Comparison of ENCODE assay signal across 8 cellular contexts in genomic region chr5:132426525-132427138, GRCh38. TPM values are rescaled to one million over a fixed set of nuclear protein-coding genes. Genes with fewer than 3 reads are reported as not detected.
DNase-seq lines count a peak whose midpoint lies in the region; ATAC-seq and TF ChIP-seq lines count a peak whose summit lies in the region.

No MANE protein-coding gene starts in this region.

- H3K4me1 ChIP-seq in psoas muscle, result peaks cover 81% of the 10 kb centered on the region

- no peaks in the 10 kb centered on the region for H3K27me3 ChIP-seq in psoas muscle (ENCODE audit: insufficient read depth in 3 of 3, low read length in 2 of 3)

- peak; percentile 39 for TF ChIP-seq CTCF in psoas muscle (IDR thresholded peaks at IDR 0.05)

- 31 to 38% (median 38%) methylated on average over 8 of the region's 8 CpGs for WGBS in psoas muscle, 3 donors

- peak overlapping the region; percentile 82 for H3K27ac ChIP-seq in psoas muscle

- no peaks in the 10 kb centered on the region for H3K9me3 ChIP-seq in psoas muscle

- peak; percentile 70 for DNase-seq in 8988T
- DNase-seq in RPMI7951 (ENCODE audit: low read depth), result peak; percentile 96
- DNase-seq in activated effector memory CD4-positive, alpha-beta T cell treated with Interleukin-2 at 50 U/mL for 16 hours, result peak; percentile 63
- DNase-seq in glomerular visceral epithelial cell (ENCODE audit: extremely low spot score), result peak; percentile 98
- DNase-seq in psoas muscle, result peak; percentile 90 to 92
- DNase-seq in NCI-H187 (lab: John Stamatoyannopoulos, UW), result no peak

- peak overlapping the region; percentile 36 for H3K4me3 ChIP-seq in psoas muscle

- peaks cover 0 to 4% of the 10 kb centered on the region in 2 donors for H3K36me3 ChIP-seq in psoas muscle (ENCODE audit: insufficient read depth in 1 of 2, low read depth in 1 of 2)

- intact Hi-C loops in psoas muscle (cut with DNase I), result no loop called here

- ATAC-seq in GM18517 (IDR thresholded peaks at IDR 0.05; ENCODE audit: unreplicated experiment) (peak; percentile 42), HG03135 (IDR thresholded peaks at IDR 0.05; ENCODE audit: unreplicated experiment) (peak; percentile 42), psoas muscle (peak; percentile 85 to 92 (median 86))

RNA-seq across cellular contexts. Expression of gene SLC22A5, which starts 57.1 kb away (rescaled TPM):
- total RNA-seq in RPMI7951 (2014; rRNA removed; shearing (Covaris generic)), result 2.5 and 4.0 TPM in 2 replicates
- total RNA-seq in psoas muscle, result 100 to 1,000 TPM in 1 of 4 donors, 10 to 100 TPM in 3; 26.6 to 145 (median 74.7) TPM
- polyA plus RNA-seq in psoas muscle, result 10 to 100 TPM; 37.7 to 93.7 (median 60.6) TPM

Comparison
In these comparisons a context has a peak if more than half of its experiments do, and no peak if none do; other contexts are left out.
1. DNase-seq: peak in 8988T (single experiment), RPMI7951 (single experiment), activated effector memory CD4-positive, alpha-beta T cell treated with Interleukin-2 at 50 U/mL for 16 hours (single experiment), glomerular visceral epithelial cell (single experiment) and psoas muscle (2 of 2); none in NCI-H187 (0 of 2).
2. Peak in every context shown above with its lines, with median percentiles within 50 percentile points of each other: ATAC-seq.